ENCODE assay signal across 15 cellular contexts in genomic region chr6:29813809-29814208, GRCh38. TPM values are rescaled to one million over a fixed set of nuclear protein-coding genes. Genes with fewer than 3 reads are reported as not detected.
DNase-seq lines count a peak whose midpoint lies in the region; ATAC-seq, FAIRE-seq and TF ChIP-seq lines count a peak whose summit lies in the region.
"Had no signal": no experiment of that assay in that cellular context is flagged by ENCODE, and none has a peak within 500 bp of the region (broad histone marks: within the 10 kb centered on the region; RNA-seq: fewer than 3 reads in every experiment).

No MANE protein-coding gene starts in this region.

- no peak for FAIRE-seq in keratinocyte (lab: Jason Lieb, UNC)
- FAIRE-seq: TTC549 had no signal

- no peak for TF ChIP-seq CTCF in Loucy (conservative IDR thresholded peaks at IDR 0.05; ENCODE audit: low read length)
- TF ChIP-seq CTCF in keratinocyte (optimal IDR thresholded peaks at IDR 0.05 in 1 of 3, IDR thresholded peaks at IDR 0.05 in 1 of 3, conservative IDR thresholded peaks at IDR 0.05 in 1 of 3; ENCODE audit: extremely low read depth in 1 of 3, insufficient read depth in 2 of 3, low read length in 3 of 3) = no peak

- H3K27me3 ChIP-seq in Loucy (ENCODE audit: insufficient read depth, low read length, poor library complexity, severe bottlenecking) = no peaks in the 10 kb centered on the region
- no peaks in the 10 kb centered on the region for H3K27me3 ChIP-seq in keratinocyte (ENCODE audit: control insufficient read depth, extremely low read depth, insufficient read depth, low read length)
- H3K27me3 ChIP-seq: ascending aorta, sigmoid colon, tibial artery had no signal

- DNase-seq in DMS53 treated with DMSO at 0.1 percent for 48 hours (lab: John Stamatoyannopoulos, UW; ENCODE audit: unreplicated experiment) (peak; percentile 76), SW480 (ENCODE audit: low spot score) (peak; percentile 53), keratinocyte (ENCODE audit: low read depth, low spot score) (peak; percentile 25), Kasumi-1 (lab: John Stamatoyannopoulos, UW) (no peak), mesenteric fat pad (ENCODE audit: low spot score) (no peak)
- no peak for DNase-seq in effector CD8-positive, alpha-beta T cell (lab: John Stamatoyannopoulos, UW)
- DNase-seq: midbrain, NCI-H69, sigmoid colon, tibial artery had no signal

- H3K9ac ChIP-seq in Loucy (ENCODE audit: low read depth, low read length, poor library complexity, severe bottlenecking) = no peak overlapping the region
- no peak overlapping the region for H3K9ac ChIP-seq in keratinocyte (ENCODE audit: control insufficient read depth, extremely low read depth, insufficient read depth, low read length)

- no peaks in the 10 kb centered on the region for H3K9me2 ChIP-seq in Loucy (replicated peaks; ENCODE audit: low read depth, low read length)

- no peaks in the 10 kb centered on the region for H3F3A ChIP-seq in Loucy (ENCODE audit: low read depth)

- no peaks in the 10 kb centered on the region for H3K36me3 ChIP-seq in Loucy (ENCODE audit: insufficient read depth, low read length)
- no peaks in the 10 kb centered on the region for H3K36me3 ChIP-seq in keratinocyte (ENCODE audit: control insufficient read depth in 2 of 2, extremely low read depth in 1 of 2, insufficient read depth in 2 of 2, low read length in 2 of 2)
- H3K36me3 ChIP-seq: ascending aorta, sigmoid colon, tibial artery had no signal

- H2AFZ ChIP-seq in Loucy (ENCODE audit: low read length) (0 out of 2 replicates have a peak overlapping the region, but pooled peaks have one; percentile 41), keratinocyte (ENCODE audit: control insufficient read depth, low read length) (peak overlapping the region; percentile 51)

- H3K4me3 ChIP-seq in Loucy (ENCODE audit: low read length, poor library complexity, severe bottlenecking) (no peak overlapping the region), keratinocyte (ENCODE audit: control insufficient read depth in 2 of 3, extremely low read depth in 1 of 3, insufficient read depth in 2 of 3, low read depth in 1 of 3, low read length in 3 of 3) (no peak overlapping the region)
- H3K4me3 ChIP-seq: ascending aorta, sigmoid colon, tibial artery had no signal

- dilution Hi-C loops in keratinocyte (cut with MboI; ENCODE audit: extremely low pct_ligation_motif_present, low sequenced_read_pairs) = no loop called here

- H3K4me1 ChIP-seq in Loucy (ENCODE audit: insufficient read depth, low read length, poor library complexity, severe bottlenecking) (no peaks in the 10 kb centered on the region), keratinocyte (ENCODE audit: control insufficient read depth, extremely low read depth, insufficient read depth, low read length) (peaks cover 4% of the 10 kb centered on the region)
- H3K4me1 ChIP-seq: ascending aorta, sigmoid colon, tibial artery had no signal

- no peak for ATAC-seq in HG02981 (IDR thresholded peaks at IDR 0.05; ENCODE audit: unreplicated experiment)

- no peak overlapping the region for H3K27ac ChIP-seq in keratinocyte (ENCODE audit: control insufficient read depth, insufficient read depth, low read length)
- H3K27ac ChIP-seq: ascending aorta, C4-2B, sigmoid colon, tibial artery had no signal

- H4K20me1 ChIP-seq in Loucy (ENCODE audit: insufficient read depth, low read length, poor library complexity, severe bottlenecking) (no peaks in the 10 kb centered on the region), keratinocyte (ENCODE audit: control insufficient read depth, extremely low read depth, insufficient read depth, low read length) (no peaks in the 10 kb centered on the region)

- H3K79me2 ChIP-seq in Loucy (ENCODE audit: insufficient read depth, low read length) (no peaks in the 10 kb centered on the region), keratinocyte (ENCODE audit: control insufficient read depth, insufficient read depth, low read length) (no peaks in the 10 kb centered on the region)

- no peaks in the 10 kb centered on the region for H3K9me1 ChIP-seq in keratinocyte (ENCODE audit: control insufficient read depth, extremely low read depth, insufficient read depth, low read length)

- no peak overlapping the region for H3K4me2 ChIP-seq in Loucy (ENCODE audit: low read depth, low read length, poor library complexity, severe bottlenecking)
- no peak overlapping the region for H3K4me2 ChIP-seq in keratinocyte (ENCODE audit: control insufficient read depth, extremely low read depth, insufficient read depth, low read depth, low read length)

- no peaks in the 10 kb centered on the region for H3K9me3 ChIP-seq in Loucy (ENCODE audit: insufficient read depth, low read depth, low read length)
- H3K9me3 ChIP-seq in keratinocyte (ENCODE audit: control insufficient read depth, low read depth, low read length) = no peaks in the 10 kb centered on the region
- H3K9me3 ChIP-seq: ascending aorta, sigmoid colon, tibial artery had no signal

RNA-seq across cellular contexts. Expression of gene HLA-G, which starts 13.8 kb away (rescaled TPM):
- polyA plus RNA-seq in keratinocyte = 0.84 to 1.9 TPM (median 0.89 TPM) in 3 replicates
- polyA plus RNA-seq in keratinocyte (2011; ENCODE audit: low read depth) = 9.7 TPM
- polyA plus RNA-seq in keratinocyte (2011; cell fraction: cytosol; rRNA removed) = 0.65 and 0.68 TPM in 2 replicates
- polyA plus RNA-seq in keratinocyte (2011; cell fraction: nucleus; rRNA removed) = 2.3 and 3.8 TPM in 2 replicates
- 1.0 and 10.0 TPM in 2 replicates for polyA plus RNA-seq in keratinocyte (2012; ENCODE audit: low replicate concordance)
- 0.10 to 1.7 TPM in 2 of 3 replicates, not detected in the other for polyA minus RNA-seq in keratinocyte
- polyA minus RNA-seq in keratinocyte (2011; cell fraction: cytosol; rRNA and poly(A)+ RNA removed) = not detected
- polyA minus RNA-seq in keratinocyte (2011; cell fraction: nucleus; rRNA and poly(A)+ RNA removed) = 0.70 and 0.74 TPM in 2 replicates
- not detected for total RNA-seq in mesenteric fat pad
- total RNA-seq: ascending aorta, sigmoid colon had no signal

Comparison
In these comparisons a context has a peak if more than half of its experiments do, and no peak if none do; other contexts are left out.
1. DNase-seq: peak in DMS53 treated with DMSO at 0.1 percent for 48 hours (single experiment), SW480 (single experiment) and keratinocyte (single experiment); none in Kasumi-1 (0 of 2), effector CD8-positive, alpha-beta T cell (single experiment) and mesenteric fat pad (single experiment).